ENCODE assay signal across 25 cellular contexts in the genomic region with DNA sequence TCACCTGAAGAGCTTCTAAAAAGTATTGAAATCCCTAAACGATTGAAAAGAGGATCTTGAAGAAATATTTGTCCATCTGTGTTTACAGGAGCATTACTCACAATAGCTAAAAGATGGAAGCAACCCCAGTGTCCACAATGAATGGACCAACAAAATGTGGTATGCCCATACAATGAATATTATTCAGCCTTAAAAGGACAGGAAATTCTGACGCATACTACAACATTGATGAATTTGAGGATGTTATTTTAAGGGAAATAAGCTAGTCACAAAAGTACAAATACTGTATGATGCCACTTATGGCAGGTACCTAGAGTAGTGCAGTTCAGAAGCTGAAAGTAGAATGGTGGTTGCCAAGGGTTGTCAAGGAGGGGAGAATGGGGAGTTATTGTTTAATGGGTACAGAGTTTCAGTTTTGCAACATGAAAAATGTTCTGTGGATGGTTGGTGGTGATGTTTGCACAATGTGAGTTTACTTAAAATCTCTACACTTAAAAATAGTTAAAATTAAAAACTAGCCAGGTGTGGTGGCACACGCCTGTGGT. TPM values are rescaled to one million over a fixed set of nuclear protein-coding genes. Genes with fewer than 3 reads are reported as not detected.
DNase-seq lines count a peak whose midpoint lies in the region; ATAC-seq and TF ChIP-seq lines count a peak whose summit lies in the region.
"Had no signal": no experiment of that assay in that cellular context is flagged by ENCODE, and none has a peak within 500 bp of the region (broad histone marks: within the 10 kb centered on the region; RNA-seq: fewer than 3 reads in every experiment).

No MANE protein-coding gene starts in this region.

- CTCF ChIA-PET in PC-9 (lab: Charles Lee) = no interaction called here
- CTCF ChIA-PET in naive thymus-derived CD4-positive, alpha-beta T cell (lab: Charles Lee) = interaction anchor here (1.2 kb wide), 1 partner anchor 86 kb away, joined by 4 read pairs; no protein-coding TSS in a partner anchor

- H3K36me3 ChIP-seq in cardiac muscle cell (no peaks in the 10 kb centered on the region), PC-9 (ENCODE audit: low read depth) (no peaks in the 10 kb centered on the region), tibial artery (no peaks in the 10 kb centered on the region)
- no peaks in the 10 kb centered on the region for H3K36me3 ChIP-seq in naive thymus-derived CD4-positive, alpha-beta T cell (ENCODE audit: control insufficient read depth in 2 of 3, insufficient read depth in 3 of 3, low read length in 3 of 3)
- H3K36me3 ChIP-seq: breast epithelium, colonic mucosa, gastrocnemius medialis, thyroid gland had no signal

- no peaks in the 10 kb centered on the region for H3K79me2 ChIP-seq in PC-9 (ENCODE audit: low read depth)

- H4K20me1 ChIP-seq in PC-9 (ENCODE audit: insufficient read depth) = no peaks in the 10 kb centered on the region

- H3F3A ChIP-seq in PC-9 (ENCODE audit: insufficient read depth, low read depth) = peaks cover 10% of the 10 kb centered on the region

- BruUV-seq in PC-9 (replicated peaks; lab: Mats Ljungman, UMichigan) = no TSS peak

- H3K4me3 Mint-ChIP-seq in naive thymus-derived CD4-positive, alpha-beta T cell = no peak overlapping the region
- H3K4me3 Mint-ChIP-seq: activated CD8-positive, alpha-beta memory T cell treated with anti-CD3 and anti-CD28 coated beads, Interleukin-2, amount 10 ng/mL, durations not matched to agents 7 days and 5 days; activated naive CD4-positive, alpha-beta T cell treated with anti-CD3 and anti-CD28 coated beads, Interleukin-2, amount 10 ng/mL, durations not matched to agents 7 days and 5 days; B cell; naive thymus-derived CD8-positive, alpha-beta T cell; stimulated activated naive CD8-positive, alpha-beta T cell treated with anti-CD3 and anti-CD28 coated beads, Interleukin-15, Interleukin-2, amounts not matched to agents 100 ng/mL and 50 ng/mL, for 24 hours; WTC11 had no signal

- H3K9me2 ChIP-seq in PC-9 (ENCODE audit: insufficient read depth) = no peaks in the 10 kb centered on the region

- TF ChIP-seq CTCF in cardiac muscle cell (IDR thresholded peaks at IDR 0.05; ENCODE audit: low read depth, low read length) (no peak), PC-9 (conservative IDR thresholded peaks at IDR 0.05) (no peak), coronary artery (IDR thresholded peaks at IDR 0.05) (no peak), tibial artery (IDR thresholded peaks at IDR 0.05) (no peak)

- intact Hi-C loops in Right ventricle myocardium inferior (cut with DNase I) = loop anchor here (5.0 kb wide), 2 partner anchors 39 to 86 kb away; partner anchors contain the start of gene GADD45A
- intact Hi-C loops in PC-9 (cut with micrococcal nuclease; ENCODE audit: unreplicated experiment) = loop anchor here (2.0 kb wide), 1 partner anchor 35 kb away; no protein-coding TSS in a partner anchor
- intact Hi-C loops in tibial artery (cut with DNase I; ENCODE audit: low total_unique reads) = no loop called here
- intact Hi-C loops in naive thymus-derived CD4-positive, alpha-beta T cell (cut with micrococcal nuclease) = no loop called here

- POLR2A ChIA-PET in PC-9 (lab: Charles Lee; ENCODE audit: unreplicated experiment) = no interaction called here
- POLR2A ChIA-PET in naive thymus-derived CD4-positive, alpha-beta T cell (lab: Charles Lee) = no interaction called here

- H3K27ac Mint-ChIP-seq in naive thymus-derived CD4-positive, alpha-beta T cell = no peak overlapping the region
- H3K27ac Mint-ChIP-seq: activated CD8-positive, alpha-beta memory T cell treated with anti-CD3 and anti-CD28 coated beads, Interleukin-2, amount 10 ng/mL, durations not matched to agents 7 days and 5 days; activated naive CD4-positive, alpha-beta T cell treated with anti-CD3 and anti-CD28 coated beads, Interleukin-2, amount 10 ng/mL, durations not matched to agents 7 days and 5 days; B cell; naive thymus-derived CD8-positive, alpha-beta T cell; stimulated activated naive CD8-positive, alpha-beta T cell treated with anti-CD3 and anti-CD28 coated beads, Interleukin-15, Interleukin-2, amounts not matched to agents 100 ng/mL and 50 ng/mL, for 24 hours; WTC11 had no signal

- H3K27ac ChIP-seq in cardiac muscle cell (peak overlapping the region; percentile 76), PC-9 (no peak overlapping the region), coronary artery (peak overlapping the region; percentile 8 to 57), tibial artery (peak overlapping the region; percentile 68 to 71)
- H3K27ac ChIP-seq in naive thymus-derived CD4-positive, alpha-beta T cell (ENCODE audit: low read depth, low read length) = no peak overlapping the region
- H3K27ac ChIP-seq: colonic mucosa had no signal

- H3K4me3 ChIP-seq in cardiac muscle cell (no peak overlapping the region), PC-9 (no peak overlapping the region), coronary artery (no peak overlapping the region), tibial artery (no peak overlapping the region)
- H3K4me3 ChIP-seq in naive thymus-derived CD4-positive, alpha-beta T cell (ENCODE audit: low read length) = no peak overlapping the region
- H3K4me3 ChIP-seq: breast epithelium, colonic mucosa, gastrocnemius medialis, skin epidermis, thyroid gland had no signal

- DNase-seq in cardiac muscle cell (ENCODE audit: low read depth in 1 of 2, low spot score in 1 of 2) = no peak
- no peak for DNase-seq in Right ventricle myocardium inferior (ENCODE audit: missing footprints)
- DNase-seq in PC-9 = no peak
- no peak for DNase-seq in coronary artery (ENCODE audit: low spot score)
- no peak for DNase-seq in tibial artery
- no peak for DNase-seq in MV-4-11 (lab: John Stamatoyannopoulos, UW)
- DNase-seq in naive thymus-derived CD4-positive, alpha-beta T cell = no peak
- DNase-seq: activated CD8-positive, alpha-beta memory T cell treated with anti-CD3 and anti-CD28 coated beads, Interleukin-2, amount 10 ng/mL, durations not matched to agents 7 days and 5 days; activated naive CD4-positive, alpha-beta T cell treated with anti-CD3 and anti-CD28 coated beads, Interleukin-2, amount 10 ng/mL, durations not matched to agents 7 days and 5 days; activated T-cell treated with anti-CD3 and anti-CD28 coated beads, Interleukin-2, amount 50 U/mL, for 48 hours; gastrocnemius medialis; hippocampal formation; midbrain; naive thymus-derived CD8-positive, alpha-beta T cell; NCI-H1417; NCI-H2081 treated with DMSO at 0.1 percent for 48 hours; nucleus accumbens had no signal

- no peak overlapping the region for H2AFZ ChIP-seq in PC-9

- H3K4me1 ChIP-seq in cardiac muscle cell (ENCODE audit: low read depth) (peaks cover 31% of the 10 kb centered on the region), PC-9 (replicated peaks; ENCODE audit: insufficient read depth) (peaks cover 27% of the 10 kb centered on the region), tibial artery (peaks cover 0 to 32% (median 26%) of the 10 kb centered on the region in 4 donors)
- H3K4me1 ChIP-seq in naive thymus-derived CD4-positive, alpha-beta T cell (ENCODE audit: control insufficient read depth in 2 of 2, insufficient read depth in 2 of 2, low read length in 2 of 2) = no peaks in the 10 kb centered on the region

- ATAC-seq in Right ventricle myocardium inferior (no peak), GM21526 (IDR thresholded peaks at IDR 0.05; ENCODE audit: low FRiP score, unreplicated experiment) (no peak)
- ATAC-seq in naive thymus-derived CD4-positive, alpha-beta T cell = no peak
- ATAC-seq: activated CD8-positive, alpha-beta memory T cell treated with anti-CD3 and anti-CD28 coated beads, Interleukin-2, amount 10 ng/mL, durations not matched to agents 7 days and 5 days; naive thymus-derived CD8-positive, alpha-beta T cell had no signal

- H3K9me3 ChIP-seq in cardiac muscle cell (ENCODE audit: low read depth) (no peaks in the 10 kb centered on the region), PC-9 (ENCODE audit: insufficient read depth, low read depth) (no peaks in the 10 kb centered on the region), tibial artery (no peaks in the 10 kb centered on the region)
- H3K9me3 ChIP-seq in naive thymus-derived CD4-positive, alpha-beta T cell (ENCODE audit: control insufficient read depth in 2 of 3, low read length in 3 of 3) = no peaks in the 10 kb centered on the region
- H3K9me3 ChIP-seq: breast epithelium, colonic mucosa, gastrocnemius medialis, thyroid gland had no signal

- H3K27me3 ChIP-seq in cardiac muscle cell = no peaks in the 10 kb centered on the region
- no peaks in the 10 kb centered on the region for H3K27me3 ChIP-seq in PC-9 (ENCODE audit: insufficient read depth, low read depth)
- no peaks in the 10 kb centered on the region for H3K27me3 ChIP-seq in tibial artery
- H3K27me3 ChIP-seq in naive thymus-derived CD4-positive, alpha-beta T cell (ENCODE audit: control insufficient read depth in 2 of 2, insufficient read depth in 2 of 2, low read length in 2 of 2) = no peaks in the 10 kb centered on the region
- H3K27me3 ChIP-seq: breast epithelium, colonic mucosa, gastrocnemius medialis, thyroid gland had no signal

- no peaks in the 10 kb centered on the region for H3K9me3 Mint-ChIP-seq in naive thymus-derived CD4-positive, alpha-beta T cell
- H3K9me3 Mint-ChIP-seq: activated naive CD4-positive, alpha-beta T cell treated with anti-CD3 and anti-CD28 coated beads, Interleukin-2, amount 10 ng/mL, durations not matched to agents 7 days and 5 days; naive thymus-derived CD8-positive, alpha-beta T cell; stimulated activated naive CD8-positive, alpha-beta T cell treated with anti-CD3 and anti-CD28 coated beads, Interleukin-15, Interleukin-2, amounts not matched to agents 100 ng/mL and 50 ng/mL, for 24 hours; WTC11 had no signal

- H3K27me3 Mint-ChIP-seq in naive thymus-derived CD4-positive, alpha-beta T cell = peaks cover 0 to 5% (median 0%) of the 10 kb centered on the region in 5 donors
- H3K27me3 Mint-ChIP-seq: naive thymus-derived CD8-positive, alpha-beta T cell; stimulated activated naive CD8-positive, alpha-beta T cell treated with anti-CD3 and anti-CD28 coated beads, Interleukin-15, Interleukin-2, amounts not matched to agents 100 ng/mL and 50 ng/mL, for 24 hours had no signal

- no peaks in the 10 kb centered on the region for H3K4me1 Mint-ChIP-seq in naive thymus-derived CD4-positive, alpha-beta T cell
- H3K4me1 Mint-ChIP-seq: activated naive CD4-positive, alpha-beta T cell treated with anti-CD3 and anti-CD28 coated beads, Interleukin-2, amount 10 ng/mL, durations not matched to agents 7 days and 5 days; B cell; naive thymus-derived CD8-positive, alpha-beta T cell had no signal

- no peaks in the 10 kb centered on the region for H3K36me3 Mint-ChIP-seq in naive thymus-derived CD4-positive, alpha-beta T cell
- H3K36me3 Mint-ChIP-seq: activated CD8-positive, alpha-beta memory T cell treated with anti-CD3 and anti-CD28 coated beads, Interleukin-2, amount 10 ng/mL, durations not matched to agents 7 days and 5 days; activated naive CD4-positive, alpha-beta T cell treated with anti-CD3 and anti-CD28 coated beads, Interleukin-2, amount 10 ng/mL, durations not matched to agents 7 days and 5 days; naive thymus-derived CD8-positive, alpha-beta T cell; WTC11 had no signal

- H3K4me2 ChIP-seq in PC-9 = peak overlapping the region; percentile 11; the same call in 1 of the 2 replicates

RNA-seq across cellular contexts. Expression of gene GADD45A, which starts 37.1 kb away (rescaled TPM):
- total RNA-seq in cardiac muscle cell = 73.6 and 84.2 TPM in 2 replicates
- polyA plus RNA-seq in cardiac muscle cell = 106 and 112 TPM in 2 replicates
- total RNA-seq in Right ventricle myocardium inferior = 53.8 TPM
- 63.6 and 112 TPM in 2 replicates for total RNA-seq in PC-9 (2021)
- total RNA-seq in naive thymus-derived CD4-positive, alpha-beta T cell = 10 to 100 TPM; 15.0 to 70.4 (median 24.2) TPM
- 1 to 10 TPM; 7.0 to 8.3 TPM for polyA plus RNA-seq in naive thymus-derived CD4-positive, alpha-beta T cell

Comparison
In these comparisons a context has a peak if more than half of its experiments do, and no peak if none do; other contexts are left out.
1. H3K27ac ChIP-seq: peak in cardiac muscle cell (single experiment), coronary artery (2 of 2) and tibial artery (2 of 2); none in PC-9 (single experiment) and naive thymus-derived CD4-positive, alpha-beta T cell (single experiment).
2. intact Hi-C loops: an anchor here in Right ventricle myocardium inferior (5.0 kb wide) and PC-9 (2.0 kb wide); none called in tibial artery and naive thymus-derived CD4-positive, alpha-beta T cell.